ENCODE assay signal across 13 cellular contexts in genomic region chr10:80964955-80965614, GRCh38.
A peak's percentile ranks its signal among the peaks of the same experiment; 100 is the strongest.
DNase-seq lines count a peak whose midpoint lies in the region; ATAC-seq lines count a peak whose summit lies in the region.
"Had no signal": no experiment of that assay in that cellular context is flagged by ENCODE, and none has a peak within 500 bp of the region (broad histone marks: within the 10 kb centered on the region; RNA-seq: fewer than 3 reads in every experiment).

No MANE protein-coding gene starts in this region.

- H3K4me3 Mint-ChIP-seq in T-helper 2 cell treated with Interferon-gamma antibody and Interleukin-4, amounts not matched to agents 5 μg/mL and 100 μg/mL, for 36 hours: no peak overlapping the region

- no peak overlapping the region for H3K27ac Mint-ChIP-seq in T-helper 2 cell treated with Interferon-gamma antibody and Interleukin-4, amounts not matched to agents 5 μg/mL and 100 μg/mL, for 36 hours
- H3K27ac Mint-ChIP-seq: activated naive CD4-positive, alpha-beta T cell treated with anti-CD3 and anti-CD28 coated beads, Interleukin-2, amount 50 U/mL, for 72 hours had no signal

- no peak overlapping the region for H3K23ac ChIP-seq in trophoblast cell (ENCODE audit: low read length)

- H3K9me3 ChIP-seq in trophoblast cell (ENCODE audit: insufficient read depth, low read depth, low read length): no peaks in the 10 kb centered on the region
- H3K9me3 ChIP-seq: gastrocnemius medialis had no signal

- H4K12ac ChIP-seq in trophoblast cell (ENCODE audit: low read depth, low read length): no peak overlapping the region

- H3K4me2 ChIP-seq in trophoblast cell (ENCODE audit: low read length): no peak overlapping the region

- H3K27me3 Mint-ChIP-seq in T-helper 2 cell treated with Interferon-gamma antibody and Interleukin-4, amounts not matched to agents 5 μg/mL and 100 μg/mL, for 36 hours (ENCODE audit: low read depth): no peaks in the 10 kb centered on the region

- no peaks in the 10 kb centered on the region for H3K36me3 Mint-ChIP-seq in T-helper 2 cell treated with Interferon-gamma antibody and Interleukin-4, amounts not matched to agents 5 μg/mL and 100 μg/mL, for 36 hours (ENCODE audit: low read depth)
- H3K36me3 Mint-ChIP-seq: activated naive CD4-positive, alpha-beta T cell treated with anti-CD3 and anti-CD28 coated beads, Interleukin-2, amount 50 U/mL, for 72 hours had no signal

- DNase-seq in trophoblast cell (no peak), COLO668 (lab: John Stamatoyannopoulos, UW; ENCODE audit: unreplicated experiment) (no peak), H4 (ENCODE audit: low spot score) (no peak)
- DNase-seq in T-helper 2 cell treated with Interferon-gamma antibody and Interleukin-4, amounts not matched to agents 5 μg/mL and 100 μg/mL, for 36 hours (ENCODE audit: low spot score): no peak
- DNase-seq: cortex of kidney, DMS53, gastrocnemius medialis, NCI-H226 had no signal

- no peak overlapping the region for H3K14ac ChIP-seq in trophoblast cell (ENCODE audit: low read length)

- H3K4me1 Mint-ChIP-seq in T-helper 2 cell treated with Interferon-gamma antibody and Interleukin-4, amounts not matched to agents 5 μg/mL and 100 μg/mL, for 36 hours (ENCODE audit: low read depth): no peaks in the 10 kb centered on the region

- no peak overlapping the region for H3K18ac ChIP-seq in trophoblast cell (ENCODE audit: low read length)

- H4K91ac ChIP-seq in trophoblast cell (ENCODE audit: low read depth, low read length): no peak overlapping the region

- H3K36me3 ChIP-seq in trophoblast cell (ENCODE audit: control insufficient read depth in 1 of 2, insufficient read depth in 2 of 2, low read length in 2 of 2): no peaks in the 10 kb centered on the region
- H3K36me3 ChIP-seq: gastrocnemius medialis had no signal

- no peak overlapping the region for H2AFZ ChIP-seq in trophoblast cell (ENCODE audit: insufficient read depth, low read length, poor library complexity)

- no peak overlapping the region for H2BK5ac ChIP-seq in trophoblast cell (ENCODE audit: low read depth, low read length, poor library complexity)

- H3K79me1 ChIP-seq in trophoblast cell (ENCODE audit: low read length): peaks cover 7% of the 10 kb centered on the region

- peaks cover 9% of the 10 kb centered on the region in 2 experiments for H3K4me1 ChIP-seq in trophoblast cell (ENCODE audit: control insufficient read depth in 1 of 2, insufficient read depth in 2 of 2, low read length in 2 of 2)
- H3K4me1 ChIP-seq: gastrocnemius medialis had no signal

- H3K79me2 ChIP-seq in trophoblast cell (ENCODE audit: control insufficient read depth, insufficient read depth, low read length, poor library complexity): no peaks in the 10 kb centered on the region

- no peaks in the 10 kb centered on the region for H3K27me3 ChIP-seq in trophoblast cell (ENCODE audit: insufficient read depth, low read length)
- H3K27me3 ChIP-seq: gastrocnemius medialis had no signal

- no CpG with 5 or more reads among the region's 3 CpGs for WGBS in trophoblast cell (ENCODE audit: extremely low coverage, insufficient coverage, insufficient read length)

- peak overlapping the region; percentile 54 for H3K27ac ChIP-seq in trophoblast cell (ENCODE audit: low read depth, low read length)
- H3K27ac ChIP-seq: gastrocnemius medialis had no signal

- no peaks in the 10 kb centered on the region for H3K9me3 Mint-ChIP-seq in T-helper 2 cell treated with Interferon-gamma antibody and Interleukin-4, amounts not matched to agents 5 μg/mL and 100 μg/mL, for 36 hours
- H3K9me3 Mint-ChIP-seq: activated naive CD4-positive, alpha-beta T cell treated with anti-CD3 and anti-CD28 coated beads, Interleukin-2, amount 50 U/mL, for 72 hours had no signal

- H4K8ac ChIP-seq in trophoblast cell (ENCODE audit: low read depth, low read length): no peak overlapping the region

- no peak overlapping the region for H2AK5ac ChIP-seq in trophoblast cell (ENCODE audit: low read length)

- H3K9ac ChIP-seq in trophoblast cell (ENCODE audit: low read length): no peak overlapping the region

- no peak overlapping the region for H3K4me3 ChIP-seq in trophoblast cell (ENCODE audit: low read depth, low read length)
- H3K4me3 ChIP-seq: gastrocnemius medialis had no signal

- H2BK12ac ChIP-seq in trophoblast cell (ENCODE audit: low read length): no peak overlapping the region

- H3K4ac ChIP-seq in trophoblast cell (ENCODE audit: low read depth, low read length): no peak overlapping the region

- no peak overlapping the region for H2BK120ac ChIP-seq in trophoblast cell (ENCODE audit: insufficient read depth, low read length, poor library complexity)

- ATAC-seq in GM18909 (IDR thresholded peaks at IDR 0.05; ENCODE audit: poor library complexity, unreplicated experiment) (peak; percentile 70), HG02571 (IDR thresholded peaks at IDR 0.05; ENCODE audit: unreplicated experiment) (peak; percentile 59), HG03432 (IDR thresholded peaks at IDR 0.05; ENCODE audit: unreplicated experiment) (peak; percentile 81), GM18873 (IDR thresholded peaks at IDR 0.05; ENCODE audit: low FRiP score, unreplicated experiment) (no peak)
- ATAC-seq: activated naive CD4-positive, alpha-beta T cell treated with anti-CD3 and anti-CD28 coated beads, Interleukin-2, amount 50 U/mL, for 72 hours; gastrocnemius medialis had no signal
